1 cellular context compared by ENCODE assay signal in genomic region chr9:123373447-123373923, GRCh38.
TF ChIP-seq lines count a peak whose summit lies in the region.

No MANE protein-coding gene starts in this region.

TF ChIP-seq in K562, 482 proteins besides CTCF, POLR2A, EP300 and RAD21 (continued from another document):
- TF ChIP-seq ZBTB33 (CRISPR knock-in tag; IDR thresholded peaks at IDR 0.05), result peak; percentile 86
